8 cellular contexts compared by ENCODE assay signal in the genomic region with DNA sequence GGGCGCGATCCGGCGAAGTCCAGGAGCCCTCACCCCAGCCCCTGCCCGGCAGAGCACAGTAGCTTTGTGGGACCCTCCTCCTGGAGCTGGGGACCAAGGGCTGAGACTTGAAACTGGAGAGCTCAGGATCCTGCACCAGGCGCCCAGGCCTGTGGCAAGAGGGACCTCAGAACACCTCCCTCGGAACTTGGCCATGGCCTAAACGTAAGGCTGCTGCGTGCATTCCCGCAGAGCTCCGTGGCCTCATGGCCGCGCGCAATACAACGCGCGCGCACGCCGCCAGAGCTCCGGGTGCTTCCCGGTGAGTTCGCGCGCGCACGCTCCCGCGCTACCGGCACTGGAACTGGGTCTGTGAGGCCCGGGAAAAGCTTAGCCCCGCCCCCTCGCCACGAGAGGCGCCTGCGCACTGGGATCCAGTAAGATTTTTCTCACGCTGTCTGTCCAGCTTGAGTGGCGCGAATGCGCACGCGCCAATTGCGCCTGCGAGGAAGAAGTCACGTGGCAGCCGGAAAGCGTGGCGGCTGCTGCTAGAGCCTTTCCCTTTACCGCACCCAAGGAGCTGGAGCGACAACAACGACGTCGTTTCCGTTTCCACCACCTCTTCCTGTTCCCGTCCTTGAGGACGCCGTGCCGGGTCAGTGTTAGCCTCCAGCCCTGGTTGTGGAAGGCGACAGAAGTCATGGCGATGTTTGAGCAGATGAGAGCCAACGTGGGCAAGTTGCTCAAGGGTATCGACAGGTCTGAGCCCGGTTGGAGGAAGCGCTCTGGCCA. TPM values are rescaled to one million over a fixed set of nuclear protein-coding genes. Genes with fewer than 3 reads are reported as not detected.
DNase-seq lines count a peak whose midpoint lies in the region; ATAC-seq lines count a peak whose summit lies in the region.

A gene with protein sequence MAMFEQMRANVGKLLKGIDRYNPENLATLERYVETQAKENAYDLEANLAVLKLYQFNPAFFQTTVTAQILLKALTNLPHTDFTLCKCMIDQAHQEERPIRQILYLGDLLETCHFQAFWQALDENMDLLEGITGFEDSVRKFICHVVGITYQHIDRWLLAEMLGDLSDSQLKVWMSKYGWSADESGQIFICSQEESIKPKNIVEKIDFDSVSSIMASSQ (plus strand): TSS at position 599 of the 771 bp plus-strand sequence. CDS start 81 bp downstream, at position 680.

- no peaks in the 10 kb centered on the region for H3K27me3 Mint-ChIP-seq in dendritic cell treated with granulocyte-macrophage colony-stimulating factor and Interleukin-4, amounts not matched to agents 40 ng/mL and 50 ng/mL, for 4 days

- H3K9me3 Mint-ChIP-seq in dendritic cell treated with granulocyte-macrophage colony-stimulating factor and Interleukin-4, amounts not matched to agents 40 ng/mL and 50 ng/mL, for 4 days: no peaks in the 10 kb centered on the region

- H3K27ac ChIP-seq in BLaER1: peak within 1 kb of the TSS; percentile 91

- H3K9me3 ChIP-seq in BLaER1: no peaks in the 10 kb centered on the region

- peak within 1 kb of the TSS; percentile 89 for H3K4me3 ChIP-seq in BLaER1

- intact Hi-C loops in dendritic cell treated with granulocyte-macrophage colony-stimulating factor and Interleukin-4, amounts not matched to agents 40 ng/mL and 50 ng/mL, for 4 days (cut with micrococcal nuclease): loop anchor here (10.0 kb wide), 1 partner anchor 54 kb away; no protein-coding TSS in a partner anchor

- peaks cover 40% of the 10 kb centered on the region for H3K4me1 ChIP-seq in BLaER1

- H3K4me1 Mint-ChIP-seq in dendritic cell treated with granulocyte-macrophage colony-stimulating factor and Interleukin-4, amounts not matched to agents 40 ng/mL and 50 ng/mL, for 4 days (ENCODE audit: low read depth): peaks cover 46% of the 10 kb centered on the region

- peak within 1 kb of the TSS; percentile 97 for H3K4me2 ChIP-seq in BLaER1

- peak within 1 kb of the TSS; percentile 95 for H3K9ac ChIP-seq in BLaER1

- peak within 1 kb of the TSS; percentile 100 for H3K4me3 Mint-ChIP-seq in dendritic cell treated with granulocyte-macrophage colony-stimulating factor and Interleukin-4, amounts not matched to agents 40 ng/mL and 50 ng/mL, for 4 days

- no peaks in the 10 kb centered on the region for H3K27me3 ChIP-seq in BLaER1

- peak within 1 kb of the TSS; percentile 99 for H3K27ac Mint-ChIP-seq in dendritic cell treated with granulocyte-macrophage colony-stimulating factor and Interleukin-4, amounts not matched to agents 40 ng/mL and 50 ng/mL, for 4 days

- H3K36me3 ChIP-seq in BLaER1: peaks cover 45% of the 10 kb centered on the region

- H3K36me3 Mint-ChIP-seq in dendritic cell treated with granulocyte-macrophage colony-stimulating factor and Interleukin-4, amounts not matched to agents 40 ng/mL and 50 ng/mL, for 4 days (ENCODE audit: low read depth): peaks cover 72% of the 10 kb centered on the region

- DNase-seq in NCI-H774 (lab: John Stamatoyannopoulos, UW) (peak; percentile 98), left lobe of liver (ENCODE audit: low spot score) (peak; percentile 100)
- DNase-seq in activated CD4-positive, alpha-beta T cell treated with anti-CD3 and anti-CD28 coated beads, Interleukin-2, amount 50 U/mL, for 4 hours: peak; percentile 94 to 95
- DNase-seq in stimulated activated CD4-positive, alpha-beta T cell treated with anti-CD3 and anti-CD28 coated beads, Interleukin-2, amount 100 ng/mL, for 4 hours (ENCODE audit: low read depth): peak; percentile 95

- peak; percentile 60 for ATAC-seq in GM19372 (IDR thresholded peaks at IDR 0.05; ENCODE audit: low read depth, unreplicated experiment)
- ATAC-seq in HG03558 (IDR thresholded peaks at IDR 0.05; ENCODE audit: extremely low read depth, unreplicated experiment): peak; percentile 38
- ATAC-seq in left lobe of liver: peak; percentile 93

- peaks cover 30% of the 10 kb centered on the region for H4K20me1 ChIP-seq in BLaER1

RNA-seq across cellular contexts. Expression of the gene that starts here (rescaled TPM):
- total RNA-seq in left lobe of liver: 106 TPM

Comparison
In these comparisons a context has a peak if more than half of its experiments do, and no peak if none do; other contexts are left out.
1. Peak in every context shown above with its lines: DNase-seq, ATAC-seq, H3K4me3 ChIP-seq and H3K27ac ChIP-seq.
2. ATAC-seq: peak in every context shown above with its lines; median percentile 93 in left lobe of liver; 60 in GM19372; 38 in HG03558.